In genomic region chr12:24083787-24084186, GRCh38 we compare ENCODE assay signal across 30 cellular contexts.
"Had no signal": no experiment of that assay in that cellular context is flagged by ENCODE, and none has a peak within 500 bp of the region (broad histone marks: within the 10 kb centered on the region; RNA-seq: fewer than 3 reads in every experiment).

No MANE protein-coding gene starts in this region.

- H3K4me3 Mint-ChIP-seq: activated B cell treated with CpG ODN at 0.5 μM for 24 hours; activated CD4-positive, alpha-beta T cell treated with anti-CD3 and anti-CD28 coated beads for 36 hours; activated CD8-positive, alpha-beta memory T cell treated with anti-CD3 and anti-CD28 coated beads, Interleukin-2, amount 10 ng/mL, durations not matched to agents 7 days and 5 days; activated CD8-positive, alpha-beta T cell treated with anti-CD3 and anti-CD28 coated beads, Interleukin-2, amount 10 ng/mL, durations not matched to agents 7 days and 5 days; activated T-cell treated with anti-CD3 and anti-CD28 coated beads, Interleukin-2, amount 50 U/mL, for 72 hours; central memory CD8-positive, alpha-beta T cell; dendritic cell treated with granulocyte-macrophage colony-stimulating factor and Interleukin-4, amounts not matched to agents 40 ng/mL and 50 ng/mL, for 4 days; natural killer cell; stimulated activated memory B cell treated with anti-CD40 and anti-IgM and Interleukin-4, amounts not matched to agents 10 μg/mL and 1 μg/mL and 100 μg/mL, for 72 hours; stimulated activated naive CD8-positive, alpha-beta T cell treated with anti-CD3 and anti-CD28 coated beads, Interleukin-15, amount 100 ng/mL, for 72 hours; type B pancreatic cell had no signal

- H3K36me3 ChIP-seq: esophagus muscularis mucosa, heart left ventricle, left lung, lower lobe of right lung, pancreas, prostate gland, uterus had no signal

- H3K27me3 ChIP-seq: esophagus muscularis mucosa, foreskin keratinocyte, heart left ventricle, left lung, pancreas, uterus had no signal

- H3K9me3 ChIP-seq: esophagus muscularis mucosa, heart left ventricle, left lung, lower lobe of right lung, pancreas, prostate gland, uterus had no signal

- H3K27ac ChIP-seq: esophagus muscularis mucosa, foreskin keratinocyte, heart left ventricle, left lung, lower lobe of right lung, pancreas, prostate gland, skin epidermis, uterus had no signal

- H3K4me1 Mint-ChIP-seq: activated CD4-positive, alpha-beta T cell treated with anti-CD3 and anti-CD28 coated beads for 36 hours; activated CD8-positive, alpha-beta memory T cell treated with anti-CD3 and anti-CD28 coated beads, Interleukin-2, amount 10 ng/mL, durations not matched to agents 7 days and 5 days; central memory CD8-positive, alpha-beta T cell; natural killer cell; stimulated activated memory B cell treated with anti-CD40 and anti-IgM and Interleukin-4, amounts not matched to agents 10 μg/mL and 1 μg/mL and 100 μg/mL, for 72 hours; stimulated activated naive CD8-positive, alpha-beta T cell treated with anti-CD3 and anti-CD28 coated beads, Interleukin-15, amount 100 ng/mL, for 72 hours had no signal

- H3K36me3 Mint-ChIP-seq: activated CD8-positive, alpha-beta memory T cell treated with anti-CD3 and anti-CD28 coated beads, Interleukin-2, amount 10 ng/mL, durations not matched to agents 7 days and 5 days; activated naive CD4-positive, alpha-beta T cell treated with anti-CD3 and anti-CD28 coated beads, Interleukin-2, amount 50 U/mL, for 72 hours; natural killer cell; stimulated activated memory B cell treated with anti-CD40 and anti-IgM and Interleukin-4, amounts not matched to agents 10 μg/mL and 1 μg/mL and 100 μg/mL, for 72 hours; type B pancreatic cell had no signal

- H3K27me3 Mint-ChIP-seq: activated B cell treated with CpG ODN at 0.5 μM for 24 hours; activated CD8-positive, alpha-beta memory T cell treated with anti-CD3 and anti-CD28 coated beads, Interleukin-2, amount 10 ng/mL, durations not matched to agents 7 days and 5 days; central memory CD8-positive, alpha-beta T cell; dendritic cell treated with granulocyte-macrophage colony-stimulating factor and Interleukin-4, amounts not matched to agents 40 ng/mL and 50 ng/mL, for 4 days; stimulated activated memory B cell treated with anti-CD40 and anti-IgM and Interleukin-4, amounts not matched to agents 10 μg/mL and 1 μg/mL and 100 μg/mL, for 72 hours; stimulated activated naive CD8-positive, alpha-beta T cell treated with anti-CD3 and anti-CD28 coated beads, Interleukin-15, amount 100 ng/mL, for 72 hours had no signal

- H3K9me3 Mint-ChIP-seq: activated B cell treated with CpG ODN at 0.5 μM for 24 hours; dendritic cell treated with granulocyte-macrophage colony-stimulating factor and Interleukin-4, amounts not matched to agents 40 ng/mL and 50 ng/mL, for 4 days; stimulated activated memory B cell treated with anti-CD40 and anti-IgM and Interleukin-4, amounts not matched to agents 10 μg/mL and 1 μg/mL and 100 μg/mL, for 72 hours; stimulated activated naive CD8-positive, alpha-beta T cell treated with anti-CD3 and anti-CD28 coated beads, Interleukin-15, amount 100 ng/mL, for 72 hours; type B pancreatic cell had no signal

- H3K4me3 ChIP-seq: esophagus muscularis mucosa, heart left ventricle, left lung, lower lobe of right lung, pancreas, prostate gland, skin epidermis, uterus had no signal

- DNase-seq: activated B cell treated with CpG ODN at 0.5 μM for 24 hours; activated CD4-positive, alpha-beta T cell treated with anti-CD3 and anti-CD28 coated beads for 36 hours; activated CD8-positive, alpha-beta memory T cell treated with anti-CD3 and anti-CD28 coated beads, Interleukin-2, amount 10 ng/mL, durations not matched to agents 7 days and 5 days; activated CD8-positive, alpha-beta T cell treated with anti-CD3 and anti-CD28 coated beads, Interleukin-2, amount 10 ng/mL, durations not matched to agents 7 days and 5 days; activated naive CD4-positive, alpha-beta T cell; activated T-cell treated with anti-CD3 and anti-CD28 coated beads, Interleukin-2, amount 50 U/mL, for 72 hours; foreskin keratinocyte; heart left ventricle; left lung; lower lobe of right lung; mesenchymal stem cell; natural killer cell; nucleus accumbens; pancreas; retina; stimulated activated CD4-positive, alpha-beta T cell treated with anti-CD3 and anti-CD28 coated beads, Interleukin-1b, Interleukin-23, amount 100 ng/mL, for 48 hours; stimulated activated CD4-positive, alpha-beta T cell treated with anti-CD3 and anti-CD28 coated beads, Interleukin-4, amount 100 ng/mL, for 4 hours; stimulated activated CD8-positive, alpha-beta memory T cell treated with anti-CD3 and anti-CD28 coated beads, Interleukin-4, amount 100 ng/mL, for 48 hours; stimulated activated naive CD8-positive, alpha-beta T cell treated with anti-CD3 and anti-CD28 coated beads, Interleukin-15, amount 100 ng/mL, for 72 hours; substantia nigra; T-helper 2 cell; uterus had no signal

- H3K4me1 ChIP-seq: esophagus muscularis mucosa, foreskin keratinocyte, heart left ventricle, left lung, lower lobe of right lung, pancreas, prostate gland had no signal

- H3K27ac Mint-ChIP-seq: activated B cell treated with CpG ODN at 0.5 μM for 24 hours; activated CD4-positive, alpha-beta T cell treated with anti-CD3 and anti-CD28 coated beads for 36 hours; activated CD8-positive, alpha-beta memory T cell treated with anti-CD3 and anti-CD28 coated beads, Interleukin-2, amount 10 ng/mL, durations not matched to agents 7 days and 5 days; activated CD8-positive, alpha-beta T cell treated with anti-CD3 and anti-CD28 coated beads, Interleukin-2, amount 10 ng/mL, durations not matched to agents 7 days and 5 days; activated naive CD4-positive, alpha-beta T cell treated with anti-CD3 and anti-CD28 coated beads, Interleukin-2, amount 50 U/mL, for 72 hours; activated T-cell treated with anti-CD3 and anti-CD28 coated beads, Interleukin-2, amount 50 U/mL, for 72 hours; dendritic cell treated with granulocyte-macrophage colony-stimulating factor and Interleukin-4, amounts not matched to agents 40 ng/mL and 50 ng/mL, for 4 days; natural killer cell; stimulated activated memory B cell treated with anti-CD40 and anti-IgM and Interleukin-4, amounts not matched to agents 10 μg/mL and 1 μg/mL and 100 μg/mL, for 72 hours; stimulated activated naive CD8-positive, alpha-beta T cell treated with anti-CD3 and anti-CD28 coated beads, Interleukin-15, amount 100 ng/mL, for 72 hours; type B pancreatic cell had no signal
